Comparison of ENCODE assay signal across 15 cellular contexts in the genomic region with DNA sequence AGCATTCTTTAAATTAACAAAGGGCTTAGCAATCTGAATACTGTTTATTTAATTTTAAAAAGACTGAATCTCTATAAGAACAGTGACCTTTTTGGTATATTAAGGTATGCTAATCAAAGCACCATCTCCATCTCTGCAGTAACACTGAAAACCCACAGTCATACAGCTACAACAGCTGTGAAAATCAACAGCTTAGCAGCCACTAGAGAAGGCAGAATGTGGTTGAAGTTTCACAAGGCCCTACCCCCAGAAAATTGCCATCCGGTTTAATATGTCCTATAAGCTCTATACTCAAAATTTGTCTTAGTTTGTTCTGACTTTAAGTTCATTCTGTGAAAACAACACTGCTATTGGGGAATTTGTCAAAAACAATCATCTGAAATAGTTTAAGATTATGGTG.
DNase-seq lines count a peak whose midpoint lies in the region; ATAC-seq and TF ChIP-seq lines count a peak whose summit lies in the region.
"Had no signal": no experiment of that assay in that cellular context is flagged by ENCODE, and none has a peak within 500 bp of the region (broad histone marks: within the 10 kb centered on the region; RNA-seq: fewer than 3 reads in every experiment).

No MANE protein-coding gene starts in this region.

- intact Hi-C loops in CD14-positive monocyte (cut with micrococcal nuclease), result no loop called here

- H3K36me3 Mint-ChIP-seq in effector memory CD8-positive, alpha-beta T cell (ENCODE audit: insufficient read depth), result no peaks in the 10 kb centered on the region
- H3K36me3 Mint-ChIP-seq in natural killer cell treated with Interleukin-12 subunit alpha and Interleukin-12 subunit beta and Interleukin-15 and Interleukin-18, amount 100 ng/mL, for 72 hours, result no peaks in the 10 kb centered on the region
- no peaks in the 10 kb centered on the region for H3K36me3 Mint-ChIP-seq in CD14-positive monocyte
- H3K36me3 Mint-ChIP-seq: CD8-positive, alpha-beta T cell; IgD-negative memory B cell had no signal

- H3K27me3 Mint-ChIP-seq in effector memory CD8-positive, alpha-beta T cell, result no peaks in the 10 kb centered on the region
- peaks cover 0 to 6% of the 10 kb centered on the region in 2 donors for H3K27me3 Mint-ChIP-seq in natural killer cell treated with Interleukin-12 subunit alpha and Interleukin-12 subunit beta and Interleukin-15 and Interleukin-18, amount 100 ng/mL, for 72 hours
- peaks cover 0 to 7% (median 0%) of the 10 kb centered on the region in 3 donors for H3K27me3 Mint-ChIP-seq in CD14-positive monocyte (ENCODE audit: low read depth in 3 of 3)

- no peak overlapping the region for H3K27ac Mint-ChIP-seq in effector memory CD8-positive, alpha-beta T cell
- H3K27ac Mint-ChIP-seq in natural killer cell treated with Interleukin-12 subunit alpha and Interleukin-12 subunit beta and Interleukin-15 and Interleukin-18, amount 100 ng/mL, for 72 hours, result peak overlapping the region in 1 of 2 donors; percentile 28
- no peak overlapping the region for H3K27ac Mint-ChIP-seq in CD14-positive monocyte
- H3K27ac Mint-ChIP-seq: CD8-positive, alpha-beta T cell; IgD-negative memory B cell had no signal

- peak; percentile 1 for DNase-seq in NK-92 treated with Interleukin-12 subunit alpha and Interleukin-12 subunit beta, amount 100 ng/mL, for 24 hours (lab: John Stamatoyannopoulos, UW)
- no peak for DNase-seq in NK-92 (lab: John Stamatoyannopoulos, UW; ENCODE audit: unreplicated experiment)
- DNase-seq in effector memory CD8-positive, alpha-beta T cell, result no peak
- no peak for DNase-seq in natural killer cell treated with Interleukin-12 subunit alpha and Interleukin-12 subunit beta and Interleukin-15 and Interleukin-18, amount 100 ng/mL, for 72 hours (ENCODE audit: low spot score)
- DNase-seq in CD14-positive monocyte (ENCODE audit: low spot score), result no peak
- no peak for DNase-seq in DMS79 treated with DMSO at 0.1 percent for 48 hours (lab: John Stamatoyannopoulos, UW)
- DNase-seq: AML-193; Calu3; CD8-positive, alpha-beta T cell; H9; KBM-7 had no signal

- H3K9me3 Mint-ChIP-seq in effector memory CD8-positive, alpha-beta T cell, result no peaks in the 10 kb centered on the region
- H3K9me3 Mint-ChIP-seq in natural killer cell treated with Interleukin-12 subunit alpha and Interleukin-12 subunit beta and Interleukin-15 and Interleukin-18, amount 100 ng/mL, for 72 hours, result no peaks in the 10 kb centered on the region
- H3K9me3 Mint-ChIP-seq in CD14-positive monocyte, result peaks cover 0 to 4% (median 0%) of the 10 kb centered on the region in 7 donors
- H3K9me3 Mint-ChIP-seq: CD8-positive, alpha-beta T cell; IgD-negative memory B cell had no signal

- no peak for TF ChIP-seq CTCF in CD14-positive monocyte (IDR thresholded peaks at IDR 0.05)

- peak; percentile 49 for ATAC-seq in effector memory CD8-positive, alpha-beta T cell (replicated peaks)
- peak; percentile 89 to 93 for ATAC-seq in natural killer cell treated with Interleukin-12 subunit alpha and Interleukin-12 subunit beta and Interleukin-15 and Interleukin-18, amount 100 ng/mL, for 72 hours
- no peak for ATAC-seq in GM19035 (IDR thresholded peaks at IDR 0.05; ENCODE audit: unreplicated experiment)
- ATAC-seq: A549; CD8-positive, alpha-beta T cell; HepG2 had no signal

- no peaks in the 10 kb centered on the region for H3K4me1 Mint-ChIP-seq in effector memory CD8-positive, alpha-beta T cell (ENCODE audit: low read depth in 2 of 2)
- H3K4me1 Mint-ChIP-seq in natural killer cell treated with Interleukin-12 subunit alpha and Interleukin-12 subunit beta and Interleukin-15 and Interleukin-18, amount 100 ng/mL, for 72 hours (ENCODE audit: low read depth in 2 of 2), result peaks cover 9 to 14% of the 10 kb centered on the region in 2 donors
- no peaks in the 10 kb centered on the region for H3K4me1 Mint-ChIP-seq in CD14-positive monocyte
- H3K4me1 Mint-ChIP-seq: IgD-negative memory B cell had no signal

- no peak overlapping the region for H3K4me3 Mint-ChIP-seq in effector memory CD8-positive, alpha-beta T cell
- peak overlapping the region; percentile 17 for H3K4me3 Mint-ChIP-seq in natural killer cell treated with Interleukin-12 subunit alpha and Interleukin-12 subunit beta and Interleukin-15 and Interleukin-18, amount 100 ng/mL, for 72 hours
- no peak overlapping the region for H3K4me3 Mint-ChIP-seq in CD14-positive monocyte
- H3K4me3 Mint-ChIP-seq: CD8-positive, alpha-beta T cell; H9; IgD-negative memory B cell had no signal
